1 cellular context compared by ENCODE assay signal in genomic region chr12:48527891-48528670, GRCh38.
TF ChIP-seq lines count a peak whose summit lies in the region.

No MANE protein-coding gene starts in this region.

TF ChIP-seq in H1, 55 proteins besides CTCF, POLR2A, EP300 and RAD21:
- TF ChIP-seq SP4 (IDR thresholded peaks at IDR 0.05; ENCODE audit: low read length), result no peak
- no peak for TF ChIP-seq GABPA (IDR thresholded peaks at IDR 0.05; ENCODE audit: borderline replicate concordance, insufficient read depth, low read length)
- no peak for TF ChIP-seq SRF (IDR thresholded peaks at IDR 0.05; ENCODE audit: low read depth, low read length)
- no peak for TF ChIP-seq TCF12 (IDR thresholded peaks at IDR 0.05; ENCODE audit: low read depth, low read length)
- TF ChIP-seq RBBP5 (IDR thresholded peaks at IDR 0.05; ENCODE audit: borderline replicate concordance, low read depth, low read length), result no peak
- no peak for TF ChIP-seq SIN3A (conservative IDR thresholded peaks at IDR 0.05 in 1 of 2, IDR thresholded peaks at IDR 0.05 in 1 of 2; ENCODE audit: low read depth in 1 of 2, low read length in 2 of 2)
TF ChIP-seq in H1: peak in this region for 0.
